ENCODE assay signal across 22 cellular contexts in the genomic region with DNA sequence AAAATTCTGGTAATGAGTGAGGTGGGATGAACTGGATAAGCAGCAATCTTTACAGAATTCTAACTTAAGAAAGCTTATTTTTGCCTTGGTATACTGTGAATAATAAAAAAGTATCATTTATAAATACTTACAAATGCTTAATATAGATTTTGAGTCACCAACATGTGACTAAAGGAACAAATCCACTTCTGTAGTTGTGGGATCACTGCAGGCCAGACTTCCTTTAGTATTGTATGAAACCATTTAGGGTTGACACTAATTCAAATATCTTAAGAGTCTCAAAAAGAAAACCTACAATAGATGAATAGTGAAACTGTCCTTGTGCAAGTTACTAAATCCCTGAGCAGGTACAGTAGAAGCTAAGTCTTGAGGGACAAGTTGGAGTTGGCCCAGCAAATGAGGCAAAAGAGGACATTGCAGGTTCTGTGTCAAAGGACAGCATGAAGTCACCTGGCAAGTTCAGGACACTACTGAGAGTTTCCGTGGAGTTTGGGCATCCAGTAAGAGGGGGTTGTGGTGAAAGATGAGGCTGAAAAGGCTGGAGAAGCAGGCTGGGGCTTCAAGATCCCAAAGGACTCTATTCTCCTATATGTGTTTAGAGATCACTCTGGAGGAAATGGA. TPM values are rescaled to one million over a fixed set of nuclear protein-coding genes. Genes with fewer than 3 reads are reported as not detected.
DNase-seq lines count a peak whose midpoint lies in the region; ATAC-seq and TF ChIP-seq lines count a peak whose summit lies in the region.
"Had no signal": no experiment of that assay in that cellular context is flagged by ENCODE, and none has a peak within 500 bp of the region (broad histone marks: within the 10 kb centered on the region; RNA-seq: fewer than 3 reads in every experiment).

No MANE protein-coding gene starts in this region.

- 76% methylated on average over 1 of the region's 1 CpG for WGBS in mesenchymal stem cell
- WGBS in adrenal gland, 4 donors: 42 to 52% (median 46%) methylated on average over 1 of the region's 1 CpG

- no peak overlapping the region for H3K14ac ChIP-seq in mesenchymal stem cell (ENCODE audit: low read length in 2 of 2)

- peak overlapping the region; percentile 39 for H3K27ac Mint-ChIP-seq in T-helper 17 cell
- H3K27ac Mint-ChIP-seq: CD14-positive monocyte had no signal

- peak overlapping the region; percentile 38 for H4K8ac ChIP-seq in mesenchymal stem cell (ENCODE audit: low read length)

- no peak overlapping the region for H2BK15ac ChIP-seq in mesenchymal stem cell (ENCODE audit: low read depth, poor library complexity, severe bottlenecking)

- no peaks in the 10 kb centered on the region for H3K79me1 ChIP-seq in mesenchymal stem cell (replicated peaks; ENCODE audit: low read length, poor library complexity, severe bottlenecking)

- H2BK5ac ChIP-seq in mesenchymal stem cell (ENCODE audit: low read depth, low read length, poor library complexity, severe bottlenecking): no peak overlapping the region

- intact Hi-C loops in left ventricle myocardium inferior (cut with micrococcal nuclease): no loop called here
- intact Hi-C loops in left cardiac atrium (cut with DNase I): no loop called here
- intact Hi-C loops in adrenal gland (cut with DNase I): no loop called here

- TF ChIP-seq POLR2A in adrenal gland (IDR thresholded peaks at IDR 0.05): no peak

- H3K4me1 Mint-ChIP-seq in T-helper 17 cell: no peaks in the 10 kb centered on the region

- no peak overlapping the region for H3K4me3 Mint-ChIP-seq in T-helper 17 cell
- H3K4me3 Mint-ChIP-seq: CD14-positive monocyte had no signal

- H4K91ac ChIP-seq in mesenchymal stem cell (ENCODE audit: low read length): no peak overlapping the region

- no peak overlapping the region for H2BK120ac ChIP-seq in mesenchymal stem cell (ENCODE audit: low read depth, low read length)

- peak overlapping the region; percentile 31 for H3K9ac ChIP-seq in mesenchymal stem cell (ENCODE audit: low read length)

- H3K27me3 Mint-ChIP-seq in T-helper 17 cell: no peaks in the 10 kb centered on the region

- ATAC-seq in left cardiac atrium (no peak), T-helper 17 cell (no peak), HG03097 (IDR thresholded peaks at IDR 0.05; ENCODE audit: low FRiP score, unreplicated experiment) (no peak)

- H3K23ac ChIP-seq in mesenchymal stem cell (ENCODE audit: low read length in 2 of 2): no peak overlapping the region

- no peak for TF ChIP-seq CTCF in left ventricle myocardium inferior (IDR thresholded peaks at IDR 0.05; ENCODE audit: borderline replicate concordance)
- TF ChIP-seq CTCF in adrenal gland (IDR thresholded peaks at IDR 0.05): no peak

- peaks cover 8% of the 10 kb centered on the region for H3K9me3 ChIP-seq in left ventricle myocardium inferior (replicated peaks)
- H3K9me3 ChIP-seq in T-helper 17 cell (ENCODE audit: control insufficient read depth, low read length, poor library complexity, severe bottlenecking): no peaks in the 10 kb centered on the region
- H3K9me3 ChIP-seq in mesenchymal stem cell (ENCODE audit: control insufficient read depth, low read length): no peaks in the 10 kb centered on the region
- no peaks in the 10 kb centered on the region for H3K9me3 ChIP-seq in adrenal gland (replicated peaks in 1 of 3)
- H3K9me3 ChIP-seq: SJSA1 had no signal

- H3K36me3 ChIP-seq in left ventricle myocardium inferior: no peaks in the 10 kb centered on the region
- H3K36me3 ChIP-seq in mesenchymal stem cell (ENCODE audit: control insufficient read depth in 1 of 2, insufficient read depth in 2 of 2, low read depth in 1 of 2, low read length in 2 of 2): no peaks in the 10 kb centered on the region
- H3K36me3 ChIP-seq in adrenal gland (replicated peaks in 1 of 2): no peaks in the 10 kb centered on the region
- H3K36me3 ChIP-seq: SJSA1 had no signal

- no peak overlapping the region for H3K4me2 ChIP-seq in mesenchymal stem cell (ENCODE audit: low read length, poor library complexity, severe bottlenecking)

- H3K36me3 Mint-ChIP-seq in T-helper 17 cell (ENCODE audit: low read depth): no peaks in the 10 kb centered on the region
- H3K36me3 Mint-ChIP-seq: CD14-positive monocyte had no signal

- no peak overlapping the region for H2BK12ac ChIP-seq in mesenchymal stem cell (ENCODE audit: low read length in 2 of 2)

- H3K27me3 ChIP-seq in left ventricle myocardium inferior (ENCODE audit: low read depth) (no peaks in the 10 kb centered on the region), mesenchymal stem cell (ENCODE audit: control insufficient read depth in 1 of 2, insufficient read depth in 1 of 2, low read length in 2 of 2) (peaks cover 0 to 6% of the 10 kb centered on the region in 2 experiments), adrenal gland (no peaks in the 10 kb centered on the region)
- H3K27me3 ChIP-seq: SJSA1 had no signal

- H3K4ac ChIP-seq in mesenchymal stem cell (ENCODE audit: low read depth in 1 of 2, low read length in 2 of 2): no peak overlapping the region

- H3K27ac ChIP-seq in left ventricle myocardium inferior (replicated peaks): peak overlapping the region; percentile 11
- no peak overlapping the region for H3K27ac ChIP-seq in mesenchymal stem cell (ENCODE audit: low read length, poor library complexity, severe bottlenecking)
- no peak overlapping the region for H3K27ac ChIP-seq in adrenal gland
- H3K27ac ChIP-seq: SJSA1 had no signal

- no peak overlapping the region for H2AK5ac ChIP-seq in mesenchymal stem cell (ENCODE audit: low read length, severe bottlenecking)

- H3K4me3 ChIP-seq in left ventricle myocardium inferior (no peak overlapping the region), mesenchymal stem cell (ENCODE audit: insufficient read depth in 1 of 2, low read depth in 1 of 2, low read length in 2 of 2) (no peak overlapping the region), adrenal gland (no peak overlapping the region)
- H3K4me3 ChIP-seq: SJSA1 had no signal

- DNase-seq in left ventricle myocardium inferior: no peak
- DNase-seq in left cardiac atrium: no peak
- no peak for DNase-seq in T-helper 17 cell
- DNase-seq in mesenchymal stem cell: no peak
- DNase-seq in GM19238 (ENCODE audit: insufficient read length, low spot score): no peak
- no peak for DNase-seq in adrenal gland
- DNase-seq in SIG-M5 (lab: John Stamatoyannopoulos, UW): no peak
- DNase-seq: 8988T, COR-L47, DMS 273 treated with DMSO at 0.1 percent for 48 hours, DND-41, KBM-7, MV-4-11, NCI-H187, NCI-H2107, NCI-H510A, NCI-H748 treated with DMSO at 0.1 percent for 48 hours, RPMI8226 had no signal

- H3K18ac ChIP-seq in mesenchymal stem cell (ENCODE audit: low read depth in 1 of 2, low read length in 2 of 2): no peak overlapping the region

- H2AFZ ChIP-seq in mesenchymal stem cell (ENCODE audit: low read depth, low read length): no peak overlapping the region

- peaks cover 12% of the 10 kb centered on the region for H3K4me1 ChIP-seq in left ventricle myocardium inferior
- no peaks in the 10 kb centered on the region for H3K4me1 ChIP-seq in mesenchymal stem cell (ENCODE audit: control insufficient read depth, insufficient read depth, low read depth, low read length)
- H3K4me1 ChIP-seq in adrenal gland (replicated peaks in 1 of 2): no peaks in the 10 kb centered on the region
- H3K4me1 ChIP-seq: SJSA1 had no signal

RNA-seq across cellular contexts. Expression of gene THEM4, which starts 5.9 kb away (rescaled TPM):
- total RNA-seq in left ventricle myocardium inferior: 15.8 TPM
- total RNA-seq in left cardiac atrium: 10 to 100 TPM; 14.7 to 17.6 TPM
- total RNA-seq in T-helper 17 cell: 10 to 100 TPM; 42.2 to 57.3 TPM
- polyA plus RNA-seq in mesenchymal stem cell (2013, experiment 1 of 2): 13.4 TPM
- polyA plus RNA-seq in mesenchymal stem cell (2013, experiment 2 of 2): 13.6 TPM
- total RNA-seq in adrenal gland: 10 to 100 TPM; 20.2 to 36.4 (median 25.3) TPM
- polyA plus RNA-seq in adrenal gland: 10 to 100 TPM; 32.3 to 36.3 (median 34.9) TPM
- total RNA-seq: G401 had no signal
